In the genomic region with DNA sequence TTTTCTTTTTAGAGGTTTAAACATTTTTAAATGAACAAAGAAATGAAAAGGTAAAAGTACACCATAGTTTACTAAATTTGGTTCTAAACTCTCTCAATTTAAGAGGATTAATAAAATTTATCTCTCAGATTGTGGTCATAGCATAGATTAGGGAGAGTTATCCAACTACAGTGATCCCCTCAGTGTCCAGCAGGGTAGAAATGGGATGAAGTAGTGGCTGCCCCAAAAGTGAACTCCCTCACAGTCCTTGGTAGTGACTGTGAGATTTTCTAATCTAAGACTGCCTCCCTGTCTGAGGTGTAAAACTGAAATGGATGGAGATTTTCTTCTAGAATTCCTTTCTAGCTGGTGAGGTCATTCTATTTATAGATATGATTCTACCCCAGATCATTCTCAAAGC, we compare ENCODE assay signal across 1 cellular context.
TF ChIP-seq lines count a peak whose summit lies in the region.

No MANE protein-coding gene starts in this region.

TF ChIP-seq in GM23338, 12 proteins besides CTCF, POLR2A, EP300 and RAD21 (continued from another document):
- TF ChIP-seq, protein P1, sequence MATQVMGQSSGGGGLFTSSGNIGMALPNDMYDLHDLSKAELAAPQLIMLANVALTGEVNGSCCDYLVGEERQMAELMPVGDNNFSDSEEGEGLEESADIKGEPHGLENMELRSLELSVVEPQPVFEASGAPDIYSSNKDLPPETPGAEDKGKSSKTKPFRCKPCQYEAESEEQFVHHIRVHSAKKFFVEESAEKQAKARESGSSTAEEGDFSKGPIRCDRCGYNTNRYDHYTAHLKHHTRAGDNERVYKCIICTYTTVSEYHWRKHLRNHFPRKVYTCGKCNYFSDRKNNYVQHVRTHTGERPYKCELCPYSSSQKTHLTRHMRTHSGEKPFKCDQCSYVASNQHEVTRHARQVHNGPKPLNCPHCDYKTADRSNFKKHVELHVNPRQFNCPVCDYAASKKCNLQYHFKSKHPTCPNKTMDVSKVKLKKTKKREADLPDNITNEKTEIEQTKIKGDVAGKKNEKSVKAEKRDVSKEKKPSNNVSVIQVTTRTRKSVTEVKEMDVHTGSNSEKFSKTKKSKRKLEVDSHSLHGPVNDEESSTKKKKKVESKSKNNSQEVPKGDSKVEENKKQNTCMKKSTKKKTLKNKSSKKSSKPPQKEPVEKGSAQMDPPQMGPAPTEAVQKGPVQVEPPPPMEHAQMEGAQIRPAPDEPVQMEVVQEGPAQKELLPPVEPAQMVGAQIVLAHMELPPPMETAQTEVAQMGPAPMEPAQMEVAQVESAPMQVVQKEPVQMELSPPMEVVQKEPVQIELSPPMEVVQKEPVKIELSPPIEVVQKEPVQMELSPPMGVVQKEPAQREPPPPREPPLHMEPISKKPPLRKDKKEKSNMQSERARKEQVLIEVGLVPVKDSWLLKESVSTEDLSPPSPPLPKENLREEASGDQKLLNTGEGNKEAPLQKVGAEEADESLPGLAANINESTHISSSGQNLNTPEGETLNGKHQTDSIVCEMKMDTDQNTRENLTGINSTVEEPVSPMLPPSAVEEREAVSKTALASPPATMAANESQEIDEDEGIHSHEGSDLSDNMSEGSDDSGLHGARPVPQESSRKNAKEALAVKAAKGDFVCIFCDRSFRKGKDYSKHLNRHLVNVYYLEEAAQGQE (IDR thresholded peaks at IDR 0.05; ENCODE audit: unreplicated experiment), result no peak
- TF ChIP-seq, protein P2, sequence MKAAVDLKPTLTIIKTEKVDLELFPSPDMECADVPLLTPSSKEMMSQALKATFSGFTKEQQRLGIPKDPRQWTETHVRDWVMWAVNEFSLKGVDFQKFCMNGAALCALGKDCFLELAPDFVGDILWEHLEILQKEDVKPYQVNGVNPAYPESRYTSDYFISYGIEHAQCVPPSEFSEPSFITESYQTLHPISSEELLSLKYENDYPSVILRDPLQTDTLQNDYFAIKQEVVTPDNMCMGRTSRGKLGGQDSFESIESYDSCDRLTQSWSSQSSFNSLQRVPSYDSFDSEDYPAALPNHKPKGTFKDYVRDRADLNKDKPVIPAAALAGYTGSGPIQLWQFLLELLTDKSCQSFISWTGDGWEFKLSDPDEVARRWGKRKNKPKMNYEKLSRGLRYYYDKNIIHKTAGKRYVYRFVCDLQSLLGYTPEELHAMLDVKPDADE (IDR thresholded peaks at IDR 0.05), result no peak
- TF ChIP-seq JUNB (IDR thresholded peaks at IDR 0.05; ENCODE audit: unreplicated experiment), result no peak
- TF ChIP-seq, protein P3, sequence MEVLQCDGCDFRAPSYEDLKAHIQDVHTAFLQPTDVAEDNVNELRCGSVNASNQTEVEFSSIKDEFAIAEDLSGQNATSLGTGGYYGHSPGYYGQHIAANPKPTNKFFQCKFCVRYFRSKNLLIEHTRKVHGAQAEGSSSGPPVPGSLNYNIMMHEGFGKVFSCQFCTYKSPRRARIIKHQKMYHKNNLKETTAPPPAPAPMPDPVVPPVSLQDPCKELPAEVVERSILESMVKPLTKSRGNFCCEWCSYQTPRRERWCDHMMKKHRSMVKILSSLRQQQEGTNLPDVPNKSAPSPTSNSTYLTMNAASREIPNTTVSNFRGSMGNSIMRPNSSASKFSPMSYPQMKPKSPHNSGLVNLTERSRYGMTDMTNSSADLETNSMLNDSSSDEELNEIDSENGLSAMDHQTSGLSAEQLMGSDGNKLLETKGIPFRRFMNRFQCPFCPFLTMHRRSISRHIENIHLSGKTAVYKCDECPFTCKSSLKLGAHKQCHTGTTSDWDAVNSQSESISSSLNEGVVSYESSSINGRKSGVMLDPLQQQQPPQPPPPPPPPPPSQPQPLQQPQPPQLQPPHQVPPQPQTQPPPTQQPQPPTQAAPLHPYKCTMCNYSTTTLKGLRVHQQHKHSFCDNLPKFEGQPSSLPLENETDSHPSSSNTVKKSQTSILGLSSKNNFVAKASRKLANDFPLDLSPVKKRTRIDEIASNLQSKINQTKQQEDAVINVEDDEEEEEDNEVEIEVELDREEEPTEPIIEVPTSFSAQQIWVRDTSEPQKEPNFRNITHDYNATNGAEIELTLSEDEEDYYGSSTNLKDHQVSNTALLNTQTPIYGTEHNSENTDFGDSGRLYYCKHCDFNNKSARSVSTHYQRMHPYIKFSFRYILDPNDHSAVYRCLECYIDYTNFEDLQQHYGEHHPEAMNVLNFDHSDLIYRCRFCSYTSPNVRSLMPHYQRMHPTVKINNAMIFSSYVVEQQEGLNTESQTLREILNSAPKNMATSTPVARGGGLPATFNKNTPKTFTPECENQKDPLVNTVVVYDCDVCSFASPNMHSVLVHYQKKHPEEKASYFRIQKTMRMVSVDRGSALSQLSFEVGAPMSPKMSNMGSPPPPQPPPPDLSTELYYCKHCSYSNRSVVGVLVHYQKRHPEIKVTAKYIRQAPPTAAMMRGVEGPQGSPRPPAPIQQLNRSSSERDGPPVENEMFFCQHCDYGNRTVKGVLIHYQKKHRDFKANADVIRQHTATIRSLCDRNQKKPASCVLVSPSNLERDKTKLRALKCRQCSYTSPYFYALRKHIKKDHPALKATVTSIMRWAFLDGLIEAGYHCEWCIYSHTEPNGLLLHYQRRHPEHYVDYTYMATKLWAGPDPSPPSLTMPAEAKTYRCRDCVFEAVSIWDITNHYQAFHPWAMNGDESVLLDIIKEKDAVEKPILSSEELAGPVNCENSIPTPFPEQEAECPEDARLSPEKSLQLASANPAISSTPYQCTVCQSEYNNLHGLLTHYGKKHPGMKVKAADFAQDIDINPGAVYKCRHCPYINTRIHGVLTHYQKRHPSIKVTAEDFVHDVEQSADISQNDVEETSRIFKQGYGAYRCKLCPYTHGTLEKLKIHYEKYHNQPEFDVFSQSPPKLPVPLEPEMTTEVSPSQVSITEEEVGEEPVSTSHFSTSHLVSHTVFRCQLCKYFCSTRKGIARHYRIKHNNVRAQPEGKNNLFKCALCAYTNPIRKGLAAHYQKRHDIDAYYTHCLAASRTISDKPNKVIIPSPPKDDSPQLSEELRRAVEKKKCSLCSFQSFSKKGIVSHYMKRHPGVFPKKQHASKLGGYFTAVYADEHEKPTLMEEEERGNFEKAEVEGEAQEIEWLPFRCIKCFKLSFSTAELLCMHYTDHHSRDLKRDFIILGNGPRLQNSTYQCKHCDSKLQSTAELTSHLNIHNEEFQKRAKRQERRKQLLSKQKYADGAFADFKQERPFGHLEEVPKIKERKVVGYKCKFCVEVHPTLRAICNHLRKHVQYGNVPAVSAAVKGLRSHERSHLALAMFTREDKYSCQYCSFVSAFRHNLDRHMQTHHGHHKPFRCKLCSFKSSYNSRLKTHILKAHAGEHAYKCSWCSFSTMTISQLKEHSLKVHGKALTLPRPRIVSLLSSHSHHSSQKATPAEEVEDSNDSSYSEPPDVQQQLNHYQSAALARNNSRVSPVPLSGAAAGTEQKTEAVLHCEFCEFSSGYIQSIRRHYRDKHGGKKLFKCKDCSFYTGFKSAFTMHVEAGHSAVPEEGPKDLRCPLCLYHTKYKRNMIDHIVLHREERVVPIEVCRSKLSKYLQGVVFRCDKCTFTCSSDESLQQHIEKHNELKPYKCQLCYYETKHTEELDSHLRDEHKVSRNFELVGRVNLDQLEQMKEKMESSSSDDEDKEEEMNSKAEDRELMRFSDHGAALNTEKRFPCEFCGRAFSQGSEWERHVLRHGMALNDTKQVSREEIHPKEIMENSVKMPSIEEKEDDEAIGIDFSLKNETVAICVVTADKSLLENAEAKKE (CRISPR knock-in tag; IDR thresholded peaks at IDR 0.05), result no peak
TF ChIP-seq in GM23338: peak in this region for 0.
